8 cellular contexts compared by ENCODE assay signal in the genomic region with DNA sequence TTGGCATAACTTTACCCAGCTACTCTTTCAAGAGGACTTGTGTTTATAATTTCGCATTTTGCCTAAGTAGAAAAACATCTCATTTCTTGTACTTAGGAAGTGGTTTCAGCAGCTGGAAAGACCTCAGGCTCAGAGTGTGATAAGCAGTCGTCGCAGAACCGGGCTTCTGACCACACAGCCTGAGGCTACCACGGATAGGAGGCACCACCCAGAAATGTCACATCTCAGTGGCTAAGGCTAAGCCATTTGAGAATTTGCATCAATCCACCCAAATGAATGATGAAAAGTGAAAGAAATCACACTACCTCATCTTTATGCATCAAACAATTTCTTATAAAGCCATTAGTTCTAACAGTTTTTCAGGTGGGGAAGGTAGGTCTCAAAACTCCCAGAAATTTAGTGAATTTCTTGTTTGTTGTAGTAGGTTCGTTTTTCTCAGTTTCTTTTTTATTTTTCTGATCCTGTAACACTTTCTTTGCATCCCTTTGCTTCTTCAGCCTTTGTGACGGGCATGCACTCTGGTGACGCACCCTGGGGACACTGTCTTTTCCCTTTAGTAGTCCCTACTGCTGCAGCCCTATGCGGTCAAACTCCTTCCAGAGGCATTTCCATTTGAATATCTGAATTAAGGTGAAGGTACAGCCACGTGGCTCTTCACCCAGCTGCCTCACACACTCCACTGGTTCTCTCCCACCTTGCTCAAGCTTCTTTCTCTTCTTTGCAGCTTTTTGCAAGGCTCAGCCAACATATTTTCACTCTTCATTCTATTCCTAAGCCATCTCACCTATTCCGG.
A peak's percentile ranks its signal among the peaks of the same experiment; 100 is the strongest.
DNase-seq lines count a peak whose midpoint lies in the region; ATAC-seq and TF ChIP-seq lines count a peak whose summit lies in the region.

No MANE protein-coding gene starts in this region.

- H3K36me3 Mint-ChIP-seq in memory B cell, result no peaks in the 10 kb centered on the region
- H3K36me3 Mint-ChIP-seq in type B pancreatic cell, result no peaks in the 10 kb centered on the region

- H3K4me1 Mint-ChIP-seq in memory B cell (peaks cover 53% of the 10 kb centered on the region), type B pancreatic cell (ENCODE audit: unreplicated experiment) (no peaks in the 10 kb centered on the region)

- TF ChIP-seq CTCF in type B pancreatic cell (conservative IDR thresholded peaks at IDR 0.05), result no peak

- no peaks in the 10 kb centered on the region for H3K27me3 Mint-ChIP-seq in memory B cell
- H3K27me3 Mint-ChIP-seq in type B pancreatic cell, result no peaks in the 10 kb centered on the region

- ATAC-seq in GM19372 (IDR thresholded peaks at IDR 0.05; ENCODE audit: low read depth, unreplicated experiment), result peak; percentile 72
- peak; percentile 77 for ATAC-seq in HG03342 (IDR thresholded peaks at IDR 0.05; ENCODE audit: unreplicated experiment)
- ATAC-seq in memory B cell (ENCODE audit: low read depth), result peak; percentile 87

- H3K9me3 Mint-ChIP-seq in memory B cell (no peaks in the 10 kb centered on the region), type B pancreatic cell (peaks cover 7% of the 10 kb centered on the region)

- H3K4me3 Mint-ChIP-seq in memory B cell, result peak overlapping the region; percentile 85
- no peak overlapping the region for H3K4me3 Mint-ChIP-seq in type B pancreatic cell

- H3K27ac Mint-ChIP-seq in memory B cell (peak overlapping the region; percentile 88), type B pancreatic cell (no peak overlapping the region)

- DNase-seq in EL, result peak; percentile 60
- peak; percentile 7 for DNase-seq in T-helper 22 cell (ENCODE audit: low read depth)
- peak in 1 of 2 donors; percentile 43 for DNase-seq in memory B cell (ENCODE audit: low spot score in 2 of 2)
- no peak for DNase-seq in 8988T
- no peak for DNase-seq in C1 segment of cervical spinal cord (lab: John Stamatoyannopoulos, UW)
- no peak for DNase-seq in type B pancreatic cell (ENCODE audit: extremely low spot score, unreplicated experiment)

Comparison
In these comparisons a context has a peak if more than half of its experiments do, and no peak if none do; other contexts are left out.
1. DNase-seq: peak in EL (single experiment) and T-helper 22 cell (single experiment); none in 8988T (single experiment), C1 segment of cervical spinal cord (0 of 14) and type B pancreatic cell (single experiment).
2. Peak in every context shown above with its lines, with median percentiles within 50 percentile points of each other: ATAC-seq.